ENCODE assay signal across 20 cellular contexts in genomic region chr6:74100719-74101287, GRCh38.
"Had no signal": no experiment of that assay in that cellular context is flagged by ENCODE, and none has a peak within 500 bp of the region (broad histone marks: within the 10 kb centered on the region; RNA-seq: fewer than 3 reads in every experiment).

No MANE protein-coding gene starts in this region.

- H3K4me1 Mint-ChIP-seq: activated CD4-positive, alpha-beta memory T cell treated with anti-CD3 and anti-CD28 coated beads, Interleukin-2, amount 10 ng/mL, durations not matched to agents 7 days and 5 days; activated naive CD4-positive, alpha-beta T cell treated with anti-CD3 and anti-CD28 coated beads, Interleukin-2, amount 50 U/mL, for 24 hours; T-helper 17 cell had no signal

- ATAC-seq: gastrocnemius medialis; heart left ventricle; left cardiac atrium; natural killer cell treated with Interleukin-12 subunit alpha and Interleukin-12 subunit beta and Interleukin-15 and Interleukin-18, amount 100 ng/mL, for 72 hours; pancreas; psoas muscle; T-helper 17 cell had no signal

- H3K27ac Mint-ChIP-seq: activated CD4-positive, alpha-beta memory T cell treated with anti-CD3 and anti-CD28 coated beads, Interleukin-2, amount 10 ng/mL, durations not matched to agents 7 days and 5 days; activated naive CD4-positive, alpha-beta T cell treated with anti-CD3 and anti-CD28 coated beads, Interleukin-2, amount 50 U/mL, for 24 hours; natural killer cell treated with Interleukin-12 subunit alpha and Interleukin-12 subunit beta and Interleukin-15 and Interleukin-18, amount 100 ng/mL, for 72 hours; stimulated activated naive CD8-positive, alpha-beta T cell treated with anti-CD3 and anti-CD28 coated beads, Interleukin-15, Interleukin-2, amounts not matched to agents 100 ng/mL and 50 ng/mL, for 24 hours; T-helper 17 cell had no signal

- H3K9me3 ChIP-seq: adrenal gland, ascending aorta, gastrocnemius medialis, heart left ventricle, pancreas, psoas muscle, right atrium auricular region, tibial artery had no signal

- H3K4me3 ChIP-seq: adrenal gland, ascending aorta, gastrocnemius medialis, heart left ventricle, pancreas, psoas muscle, right atrium auricular region, tibial artery had no signal

- H3K4me1 ChIP-seq: adrenal gland, ascending aorta, gastrocnemius medialis, heart left ventricle, pancreas, psoas muscle, right atrium auricular region, tibial artery had no signal

- H3K4me3 Mint-ChIP-seq: activated CD4-positive, alpha-beta memory T cell treated with anti-CD3 and anti-CD28 coated beads, Interleukin-2, amount 10 ng/mL, durations not matched to agents 7 days and 5 days; activated naive CD4-positive, alpha-beta T cell treated with anti-CD3 and anti-CD28 coated beads, Interleukin-2, amount 50 U/mL, for 24 hours; natural killer cell treated with Interleukin-12 subunit alpha and Interleukin-12 subunit beta and Interleukin-15 and Interleukin-18, amount 100 ng/mL, for 72 hours; stimulated activated naive CD8-positive, alpha-beta T cell treated with anti-CD3 and anti-CD28 coated beads, Interleukin-15, Interleukin-2, amounts not matched to agents 100 ng/mL and 50 ng/mL, for 24 hours; T-helper 17 cell had no signal

- DNase-seq: activated CD4-positive, alpha-beta memory T cell treated with anti-CD3 and anti-CD28 coated beads, Interleukin-2, amount 10 ng/mL, durations not matched to agents 7 days and 5 days; activated CD4-positive, alpha-beta T cell treated with anti-CD3 and anti-CD28 coated beads for 48 hours; activated CD4-positive, CD25-positive, alpha-beta regulatory T cell; activated effector memory CD4-positive, alpha-beta T cell treated with anti-CD3 and anti-CD28 coated beads, Interleukin-2, amount 50 U/mL, for 16 hours; adrenal gland; central memory CD4-positive, alpha-beta T cell; gastrocnemius medialis; heart left ventricle; left cardiac atrium; pancreas; psoas muscle; stimulated activated CD4-positive, alpha-beta T cell treated with anti-CD3 and anti-CD28 coated beads, Interleukin-1b, Interleukin-23, amount 100 ng/mL, for 48 hours; T-helper 17 cell; tibial artery had no signal

- H3K27ac ChIP-seq: adrenal gland, ascending aorta, epithelial cell of prostate, gastrocnemius medialis, heart left ventricle, pancreas, psoas muscle, right atrium auricular region, tibial artery had no signal

- H3K36me3 Mint-ChIP-seq: activated naive CD4-positive, alpha-beta T cell treated with anti-CD3 and anti-CD28 coated beads, Interleukin-2, amount 50 U/mL, for 24 hours; natural killer cell treated with Interleukin-12 subunit alpha and Interleukin-12 subunit beta and Interleukin-15 and Interleukin-18, amount 100 ng/mL, for 72 hours had no signal

- H3K9me3 Mint-ChIP-seq: activated CD4-positive, alpha-beta memory T cell treated with anti-CD3 and anti-CD28 coated beads, Interleukin-2, amount 10 ng/mL, durations not matched to agents 7 days and 5 days; activated naive CD4-positive, alpha-beta T cell treated with anti-CD3 and anti-CD28 coated beads, Interleukin-2, amount 50 U/mL, for 24 hours; stimulated activated naive CD8-positive, alpha-beta T cell treated with anti-CD3 and anti-CD28 coated beads, Interleukin-15, Interleukin-2, amounts not matched to agents 100 ng/mL and 50 ng/mL, for 24 hours had no signal

- H3K36me3 ChIP-seq: adrenal gland, ascending aorta, gastrocnemius medialis, heart left ventricle, pancreas, right atrium auricular region, tibial artery had no signal

- H3K27me3 ChIP-seq: adrenal gland, ascending aorta, gastrocnemius medialis, heart left ventricle, pancreas, right atrium auricular region, tibial artery had no signal

- H3K27me3 Mint-ChIP-seq: activated CD4-positive, alpha-beta memory T cell treated with anti-CD3 and anti-CD28 coated beads, Interleukin-2, amount 10 ng/mL, durations not matched to agents 7 days and 5 days; activated naive CD4-positive, alpha-beta T cell treated with anti-CD3 and anti-CD28 coated beads, Interleukin-2, amount 50 U/mL, for 24 hours; natural killer cell treated with Interleukin-12 subunit alpha and Interleukin-12 subunit beta and Interleukin-15 and Interleukin-18, amount 100 ng/mL, for 72 hours; stimulated activated naive CD8-positive, alpha-beta T cell treated with anti-CD3 and anti-CD28 coated beads, Interleukin-15, Interleukin-2, amounts not matched to agents 100 ng/mL and 50 ng/mL, for 24 hours; T-helper 17 cell had no signal
